ENCODE assay signal across 1 cellular context in the genomic region with DNA sequence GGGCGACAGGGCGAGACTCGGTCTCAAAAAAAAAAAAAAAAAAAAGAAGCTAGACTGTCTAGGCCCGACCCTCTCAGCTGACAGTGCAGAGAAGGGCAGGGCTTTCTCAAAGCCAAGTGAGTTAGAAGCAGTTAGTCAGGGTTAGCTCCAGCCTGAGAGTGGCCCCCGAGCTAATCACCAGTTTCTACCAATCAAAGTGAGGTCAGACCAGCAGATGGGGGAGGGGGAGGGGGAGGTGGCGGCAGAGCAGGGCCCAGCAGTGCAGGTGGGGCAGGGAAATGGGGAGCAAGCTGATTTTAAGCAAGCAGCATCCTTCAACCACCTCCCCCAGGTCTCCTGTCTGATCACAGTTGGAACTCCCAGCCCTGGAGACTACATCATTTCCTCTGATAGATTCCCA.
TF ChIP-seq lines count a peak whose summit lies in the region.

No MANE protein-coding gene starts in this region.

TF ChIP-seq in SK-N-SH, 30 proteins besides CTCF, POLR2A, EP300 and RAD21 (continued from another document):
- TF ChIP-seq EZH2phosphoT487 (IDR thresholded peaks at IDR 0.05; ENCODE audit: borderline replicate concordance, low read depth) (no peak), FOXM1 (IDR thresholded peaks at IDR 0.05; ENCODE audit: low read depth) (no peak)
TF ChIP-seq in SK-N-SH: peak in this region for 0.
